26 cellular contexts compared by ENCODE assay signal in genomic region chr16:6258056-6258455, GRCh38.
"Had no signal": no experiment of that assay in that cellular context is flagged by ENCODE, and none has a peak within 500 bp of the region (broad histone marks: within the 10 kb centered on the region; RNA-seq: fewer than 3 reads in every experiment).

No MANE protein-coding gene starts in this region.

- H3K4me2 ChIP-seq: hepatocyte had no signal

- H3K4me1 ChIP-seq: colonic mucosa, foreskin keratinocyte, gastroesophageal sphincter, heart left ventricle, psoas muscle, transverse colon, upper lobe of right lung, uterus had no signal

- H3K4me3 ChIP-seq: colonic mucosa, gastroesophageal sphincter, heart left ventricle, hepatocyte, psoas muscle, thoracic aorta, transverse colon, upper lobe of right lung, uterus had no signal

- H3K9me3 ChIP-seq: colonic mucosa, gastroesophageal sphincter, thoracic aorta, transverse colon, upper lobe of right lung, uterus had no signal

- H3K27me3 ChIP-seq: colonic mucosa, foreskin keratinocyte, gastroesophageal sphincter, heart left ventricle, hepatocyte, transverse colon, upper lobe of right lung, uterus had no signal

- ATAC-seq: esophagus mucosa; foreskin keratinocyte; gastroesophageal sphincter; heart left ventricle; left lobe of liver; naive thymus-derived CD8-positive, alpha-beta T cell; psoas muscle; right cardiac atrium; stimulated activated naive B cell treated with anti-CD40 and anti-IgM and Interleukin-4, amounts not matched to agents 10 μg/mL and 1 μg/mL and 100 μg/mL, for 72 hours; upper lobe of right lung had no signal

- FAIRE-seq: kidney, small intestine had no signal

- H3K27ac ChIP-seq: colonic mucosa, epithelial cell of prostate, foreskin keratinocyte, gastroesophageal sphincter, heart left ventricle, hepatocyte, psoas muscle, thoracic aorta, transverse colon, upper lobe of right lung, uterus had no signal

- H3K36me3 ChIP-seq: colonic mucosa, gastroesophageal sphincter, heart left ventricle, thoracic aorta, transverse colon, upper lobe of right lung, uterus had no signal

- H2AFZ ChIP-seq: hepatocyte had no signal

- H3K79me2 ChIP-seq: hepatocyte had no signal

- DNase-seq: colonic mucosa; effector CD8-positive, alpha-beta T cell; endodermal cell; foreskin keratinocyte; heart left ventricle; kidney; mesenchymal stem cell; naive thymus-derived CD8-positive, alpha-beta T cell; nephron progenitor cell; nucleus accumbens; posterior cingulate gyrus; psoas muscle; right cardiac atrium; small intestine; stimulated activated CD4-positive, alpha-beta T cell treated with anti-CD3 and anti-CD28 coated beads, Interleukin-15, amount 100 ng/mL, for 24 hours; stimulated activated CD4-positive, alpha-beta T cell treated with anti-CD3 and anti-CD28 coated beads, Interleukin-2, amount 100 ng/mL, for 48 hours; stimulated activated naive B cell treated with anti-CD40 and anti-IgM and Interleukin-4, amounts not matched to agents 10 μg/mL and 1 μg/mL and 100 μg/mL, for 72 hours; transverse colon; upper lobe of right lung; uterus had no signal
